9 cellular contexts compared by ENCODE assay signal in genomic region chr10:95236068-95236903, GRCh38. TPM values are rescaled to one million over a fixed set of nuclear protein-coding genes. Genes with fewer than 3 reads are reported as not detected.
DNase-seq lines count a peak whose midpoint lies in the region; ATAC-seq and TF ChIP-seq lines count a peak whose summit lies in the region.
"Had no signal": no experiment of that assay in that cellular context is flagged by ENCODE, and none has a peak within 500 bp of the region (broad histone marks: within the 10 kb centered on the region; RNA-seq: fewer than 3 reads in every experiment).

No MANE protein-coding gene starts in this region.

- peaks cover 19% of the 10 kb centered on the region for H3K79me2 ChIP-seq in GM23338 (replicated peaks; ENCODE audit: insufficient read depth)

- no peak for DNase-seq in GM23338 (ENCODE audit: low spot score)
- peak; percentile 89 for DNase-seq in M059J (ENCODE audit: low read depth)
- peak; percentile 59 for DNase-seq in choroid plexus epithelial cell (ENCODE audit: low read depth)
- no peak for DNase-seq in sigmoid colon
- no peak for DNase-seq in G401 (ENCODE audit: low spot score)
- no peak for DNase-seq in immature natural killer cell
- no peak for DNase-seq in coronary artery (ENCODE audit: low spot score)

- H3K27me3 Mint-ChIP-seq in GM23338 (ENCODE audit: insufficient read depth, low read depth, poor library complexity) (peaks cover 11% of the 10 kb centered on the region), immature natural killer cell (ENCODE audit: low read depth in 3 of 3) (no peaks in the 10 kb centered on the region)

- H3F3A ChIP-seq in GM23338 (replicated peaks; ENCODE audit: low read depth) = peaks cover 8% of the 10 kb centered on the region

- H3K4me3 Mint-ChIP-seq in GM23338 = no peak overlapping the region
- H3K4me3 Mint-ChIP-seq in immature natural killer cell = no peak overlapping the region

- ATAC-seq in GM18519 (IDR thresholded peaks at IDR 0.05; ENCODE audit: low FRiP score, unreplicated experiment) (peak; percentile 99), GM23338 (no peak)

- H3K4me3 ChIP-seq in GM23338 (no peak overlapping the region), choroid plexus epithelial cell (ENCODE audit: low read depth, low read length) (no peak overlapping the region), sigmoid colon (no peak overlapping the region), coronary artery (no peak overlapping the region)
- H3K4me3 ChIP-seq: skin epidermis had no signal

- no peaks in the 10 kb centered on the region for H3K9me3 ChIP-seq in sigmoid colon

- H3K4me2 ChIP-seq in GM23338 = no peak overlapping the region

- intact Hi-C loops in sigmoid colon (cut with DNase I) = no loop called here

- TF ChIP-seq CTCF in GM23338 (conservative IDR thresholded peaks at IDR 0.05; ENCODE audit: low read depth in 2 of 2) (no peak), choroid plexus epithelial cell (conservative IDR thresholded peaks at IDR 0.05; ENCODE audit: low read depth, low read length) (no peak), sigmoid colon (IDR thresholded peaks at IDR 0.05) (no peak), coronary artery (IDR thresholded peaks at IDR 0.05) (no peak)

- peak overlapping the region; percentile 90; the same call in 1 of the 2 replicates for H3K27ac ChIP-seq in GM23338 (ENCODE audit: low read depth)
- no peak overlapping the region for H3K27ac ChIP-seq in sigmoid colon
- H3K27ac ChIP-seq in coronary artery = no peak overlapping the region
- H3K27ac ChIP-seq: skin epidermis had no signal

- in situ Hi-C loops in G401 (cut with HindIII; ENCODE audit: low sequenced_read_pairs) = no loop called here

- H3K36me3 ChIP-seq in GM23338 (ENCODE audit: insufficient read depth) = peaks cover 27% of the 10 kb centered on the region
- H3K36me3 ChIP-seq in sigmoid colon = peaks cover 0 to 8% (median 0%) of the 10 kb centered on the region in 4 donors

- H3K27ac Mint-ChIP-seq in GM23338 (peak overlapping the region; percentile 91), immature natural killer cell (no peak overlapping the region)

- no peak for TF ChIP-seq EP300 in sigmoid colon (IDR thresholded peaks at IDR 0.05)

- H3K36me3 Mint-ChIP-seq in GM23338 (ENCODE audit: low read depth) (peaks cover 71% of the 10 kb centered on the region), immature natural killer cell (peaks cover 21 to 33% (median 31%) of the 10 kb centered on the region in 3 donors)

- H3K9me3 Mint-ChIP-seq in GM23338 = peaks cover 10% of the 10 kb centered on the region
- no peaks in the 10 kb centered on the region for H3K9me3 Mint-ChIP-seq in immature natural killer cell

- peaks cover 10% of the 10 kb centered on the region for H3K9me2 ChIP-seq in GM23338 (ENCODE audit: insufficient read depth)

- H3K27me3 ChIP-seq in GM23338 (ENCODE audit: insufficient read depth) (no peaks in the 10 kb centered on the region), sigmoid colon (no peaks in the 10 kb centered on the region)

- H4K20me1 ChIP-seq in GM23338 (replicated peaks; ENCODE audit: insufficient read depth) = no peaks in the 10 kb centered on the region

- no peak overlapping the region for H2AFZ ChIP-seq in GM23338

- H3K4me1 ChIP-seq in GM23338 (ENCODE audit: insufficient read depth) = peaks cover 8% of the 10 kb centered on the region
- no peaks in the 10 kb centered on the region for H3K4me1 ChIP-seq in sigmoid colon

- H3K4me1 Mint-ChIP-seq in GM23338 (peaks cover 26% of the 10 kb centered on the region), immature natural killer cell (peaks cover 2 to 7% of the 10 kb centered on the region in 2 donors)

- WGBS in sigmoid colon, 2 donors = 58 to 69% methylated on average over 6 of the region's 6 CpGs

- no peak for TF ChIP-seq POLR2A in sigmoid colon (IDR thresholded peaks at IDR 0.05)

TF ChIP-seq in GM23338, 12 proteins besides CTCF, POLR2A, EP300 and RAD21:
- TF ChIP-seq ZNF114 (CRISPR knock-in tag; IDR thresholded peaks at IDR 0.05) (no peak), CREB1 (CRISPR knock-in tag; IDR thresholded peaks at IDR 0.05; ENCODE audit: low read depth) (no peak), POLR2AphosphoS5 (IDR thresholded peaks at IDR 0.05; ENCODE audit: low read depth) (no peak), REST (IDR thresholded peaks at IDR 0.05; ENCODE audit: unreplicated experiment) (no peak)

RNA-seq across cellular contexts. Expression of gene ACSM6, which starts 42.2 kb away (rescaled TPM):
- not detected in 2 replicates for total RNA-seq in GM23338 (2014; rRNA removed; shearing (Covaris generic))
- polyA plus RNA-seq in GM23338 (2016; fragmentation: Nextera tagmentation; extraction: Ambion mirVana) = 0.65 and 0.90 TPM in 2 replicates
- total RNA-seq in M059J (2014; rRNA removed; shearing (Covaris generic)) = not detected in 2 replicates
- total RNA-seq in sigmoid colon = under 1 TPM in 1 of 4 donors, not detected in 3; 0.55 TPM
- polyA plus RNA-seq in sigmoid colon = not detected
- total RNA-seq in G401 (2014; rRNA removed; shearing (Covaris generic)) = not detected in 2 replicates
- polyA plus RNA-seq in immature natural killer cell = under 1 TPM in 1 of 3 donors, not detected in 2; 0.10 TPM

RNA-seq across cellular contexts. Expression of gene PDLIM1, which starts 54.5 kb away (rescaled TPM):
- total RNA-seq in GM23338 (2014; rRNA removed; shearing (Covaris generic)) = 110 and 111 TPM in 2 replicates
- polyA plus RNA-seq in GM23338 (2016; fragmentation: Nextera tagmentation; extraction: Ambion mirVana) (227 and 233 TPM in 2 replicates), sigmoid colon (100 to 1,000 TPM; 197 to 488 (median 377) TPM), immature natural killer cell (10 to 100 TPM; 38.9 to 72.9 (median 41.2) TPM)
- 55.3 and 69.1 TPM in 2 replicates for total RNA-seq in M059J (2014; rRNA removed; shearing (Covaris generic))
- 10 to 100 TPM; 27.8 to 75.3 (median 43.9) TPM for total RNA-seq in sigmoid colon
- total RNA-seq in G401 (2014; rRNA removed; shearing (Covaris generic)) = not detected in 2 replicates

Comparison
In these comparisons a context has a peak if more than half of its experiments do, and no peak if none do; other contexts are left out.
1. DNase-seq: peak in M059J (single experiment) and choroid plexus epithelial cell (single experiment); none in GM23338 (single experiment), sigmoid colon (single experiment), G401 (single experiment), immature natural killer cell (0 of 3) and coronary artery (single experiment).
2. RNA of gene PDLIM1, which starts 54.5 kb away (total RNA-seq): 110 to 111 TPM in GM23338, 55.3 to 69.1 TPM in M059J and 27.8 to 75.3 TPM in sigmoid colon; not detected in G401; every median in the first group is over 10 times any median in the second.